Comparison of ENCODE assay signal across 14 cellular contexts in genomic region chr3:124597979-124598378, GRCh38.
A peak's percentile ranks its signal among the peaks of the same experiment; 100 is the strongest.
DNase-seq lines count a peak whose midpoint lies in the region; ATAC-seq and TF ChIP-seq lines count a peak whose summit lies in the region.
"Had no signal": no experiment of that assay in that cellular context is flagged by ENCODE, and none has a peak within 500 bp of the region (broad histone marks: within the 10 kb centered on the region; RNA-seq: fewer than 3 reads in every experiment).

No MANE protein-coding gene starts in this region.

- H3K27me3 ChIP-seq in left ventricle myocardium inferior (ENCODE audit: low read depth) = no peaks in the 10 kb centered on the region
- no peaks in the 10 kb centered on the region for H3K27me3 ChIP-seq in trophoblast cell (ENCODE audit: insufficient read depth, low read length)
- no peaks in the 10 kb centered on the region for H3K27me3 ChIP-seq in stomach
- H3K27me3 ChIP-seq: BLaER1 treated with 17β-estradiol and CSF1 and Interleukin-3, amounts not matched to agents 10 nM and 100 nM had no signal

- H3K4me1 ChIP-seq in left ventricle myocardium inferior (peaks cover 79% of the 10 kb centered on the region), trophoblast cell (ENCODE audit: control insufficient read depth in 1 of 2, insufficient read depth in 2 of 2, low read length in 2 of 2) (peaks cover 7 to 18% of the 10 kb centered on the region in 2 experiments), stomach (peaks cover 26 to 97% (median 60%) of the 10 kb centered on the region in 4 donors)
- H3K4me1 ChIP-seq: BLaER1 treated with 17β-estradiol and CSF1 and Interleukin-3, amounts not matched to agents 10 nM and 100 nM had no signal

- H3K4me3 ChIP-seq in left ventricle myocardium inferior = no peak overlapping the region
- no peak overlapping the region for H3K4me3 ChIP-seq in trophoblast cell (ENCODE audit: low read depth, low read length)
- no peak overlapping the region for H3K4me3 ChIP-seq in stomach
- H3K4me3 ChIP-seq: BLaER1 treated with 17β-estradiol and CSF1 and Interleukin-3, amounts not matched to agents 10 nM and 100 nM; GM23338 had no signal

- no peak overlapping the region for H2BK5ac ChIP-seq in trophoblast cell (ENCODE audit: low read depth, low read length, poor library complexity)

- no peak overlapping the region for H3K4me2 ChIP-seq in trophoblast cell (ENCODE audit: low read length)
- H3K4me2 ChIP-seq: BLaER1 treated with 17β-estradiol and CSF1 and Interleukin-3, amounts not matched to agents 10 nM and 100 nM; GM23338 had no signal

- no peak overlapping the region for H3K23ac ChIP-seq in trophoblast cell (ENCODE audit: low read length)

- peak overlapping the region; percentile 31 for H3K4ac ChIP-seq in trophoblast cell (ENCODE audit: low read depth, low read length)

- no peak overlapping the region for H2AK5ac ChIP-seq in trophoblast cell (ENCODE audit: low read length)

- no peak overlapping the region for H2BK120ac ChIP-seq in trophoblast cell (ENCODE audit: insufficient read depth, low read length, poor library complexity)

- TF ChIP-seq CTCF in left ventricle myocardium inferior (IDR thresholded peaks at IDR 0.05; ENCODE audit: borderline replicate concordance) (no peak), stomach (IDR thresholded peaks at IDR 0.05) (no peak)

- TF ChIP-seq POLR2A in stomach (IDR thresholded peaks at IDR 0.05) = no peak

- no peak overlapping the region for H2AFZ ChIP-seq in trophoblast cell (ENCODE audit: insufficient read depth, low read length, poor library complexity)
- H2AFZ ChIP-seq: GM23338 had no signal

- H4K12ac ChIP-seq in trophoblast cell (ENCODE audit: low read depth, low read length) = no peak overlapping the region

- H3K36me3 ChIP-seq in left ventricle myocardium inferior = no peaks in the 10 kb centered on the region
- H3K36me3 ChIP-seq in trophoblast cell (ENCODE audit: control insufficient read depth in 1 of 2, insufficient read depth in 2 of 2, low read length in 2 of 2) = peaks cover 0 to 3% of the 10 kb centered on the region in 2 experiments
- no peaks in the 10 kb centered on the region for H3K36me3 ChIP-seq in stomach
- H3K36me3 ChIP-seq: BLaER1 treated with 17β-estradiol and CSF1 and Interleukin-3, amounts not matched to agents 10 nM and 100 nM had no signal

- no peak for DNase-seq in left ventricle myocardium inferior
- DNase-seq in left cardiac atrium = no peak
- peak; percentile 57 for DNase-seq in left lobe of liver (ENCODE audit: low spot score)
- no peak for DNase-seq in trophoblast cell
- DNase-seq in stomach = no peak
- no peak for DNase-seq in COR-L47 (lab: John Stamatoyannopoulos, UW)
- DNase-seq: CD8-positive, alpha-beta T cell; DMS153; DMS79; GDM1; HCEC 1CT had no signal

- no peak for ATAC-seq in left cardiac atrium
- ATAC-seq in left lobe of liver = peak; percentile 85
- ATAC-seq in GM18511 (IDR thresholded peaks at IDR 0.05; ENCODE audit: unreplicated experiment) = no peak
- ATAC-seq: CD8-positive, alpha-beta T cell; GM23338 had no signal

- H3K27ac ChIP-seq in left ventricle myocardium inferior (replicated peaks) (peak overlapping the region; percentile 84), trophoblast cell (ENCODE audit: low read depth, low read length) (no peak overlapping the region), stomach (peak overlapping the region in 4 of 5 donors; percentile 28 to 76 (median 48))
- H3K27ac ChIP-seq: BLaER1 treated with 17β-estradiol and CSF1 and Interleukin-3, amounts not matched to agents 10 nM and 100 nM had no signal

- no peak overlapping the region for H4K8ac ChIP-seq in trophoblast cell (ENCODE audit: low read depth, low read length)

- intact Hi-C loops in left ventricle myocardium inferior (cut with micrococcal nuclease) = no loop called here
- intact Hi-C loops in left cardiac atrium (cut with DNase I) = no loop called here
- intact Hi-C loops in stomach (cut with DNase I; ENCODE audit: low total_unique reads) = no loop called here

- H3K9ac ChIP-seq in trophoblast cell (ENCODE audit: low read length) = no peak overlapping the region
- H3K9ac ChIP-seq: BLaER1 treated with 17β-estradiol and CSF1 and Interleukin-3, amounts not matched to agents 10 nM and 100 nM had no signal

- no peak overlapping the region for H2BK12ac ChIP-seq in trophoblast cell (ENCODE audit: low read length)

- TF ChIP-seq EP300 in stomach (IDR thresholded peaks at IDR 0.05) = no peak

- no peak overlapping the region for H3K14ac ChIP-seq in trophoblast cell (ENCODE audit: low read length)

- H4K91ac ChIP-seq in trophoblast cell (ENCODE audit: low read depth, low read length) = no peak overlapping the region

- H3K9me3 ChIP-seq in left ventricle myocardium inferior (replicated peaks) (no peaks in the 10 kb centered on the region), trophoblast cell (ENCODE audit: insufficient read depth, low read depth, low read length) (no peaks in the 10 kb centered on the region), stomach (no peaks in the 10 kb centered on the region)
- H3K9me3 ChIP-seq: BLaER1 treated with 17β-estradiol and CSF1 and Interleukin-3, amounts not matched to agents 10 nM and 100 nM had no signal

- no peak overlapping the region for H3K18ac ChIP-seq in trophoblast cell (ENCODE audit: low read length)

- H3K79me2 ChIP-seq in trophoblast cell (ENCODE audit: control insufficient read depth, insufficient read depth, low read length, poor library complexity) = peaks cover 3% of the 10 kb centered on the region

- WGBS in trophoblast cell (ENCODE audit: extremely low coverage, insufficient coverage, insufficient read length) = no CpG with 5 or more reads among the region's 3 CpGs
- 57 to 72% (median 70%) methylated on average over 3 of the region's 3 CpGs for WGBS in stomach, 5 donors

- H3K79me1 ChIP-seq in trophoblast cell (ENCODE audit: low read length) = peaks cover 7% of the 10 kb centered on the region
